8 cellular contexts compared by ENCODE assay signal in the genomic region with DNA sequence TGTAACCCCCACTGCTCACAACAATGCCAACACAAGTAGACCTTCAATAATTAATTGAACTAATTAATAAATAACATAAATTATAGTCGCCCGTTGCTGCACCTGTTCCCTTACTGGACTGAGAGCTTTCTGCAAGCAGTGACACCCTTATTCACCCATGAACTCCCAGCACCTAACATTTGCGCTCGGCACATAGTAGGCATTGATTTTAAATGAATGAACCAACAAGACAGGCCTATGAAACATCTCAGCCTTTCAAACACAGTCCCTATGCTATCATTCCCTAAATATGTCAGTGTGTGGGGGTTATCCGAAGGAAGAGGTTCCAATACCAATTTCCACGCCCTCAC. TPM values are rescaled to one million over a fixed set of nuclear protein-coding genes. Genes with fewer than 3 reads are reported as not detected.
A peak's percentile ranks its signal among the peaks of the same experiment; 100 is the strongest.
DNase-seq lines count a peak whose midpoint lies in the region; TF ChIP-seq lines count a peak whose summit lies in the region.

No MANE protein-coding gene starts in this region.

- H3K36me3 ChIP-seq in ES-I3 (ENCODE audit: insufficient read depth, low read length) (no peaks in the 10 kb centered on the region), SJSA1 (peaks cover 3% of the 10 kb centered on the region; the same call in 1 of the 2 replicates), rectal smooth muscle tissue (ENCODE audit: control insufficient read depth, insufficient read depth, low read length) (no peaks in the 10 kb centered on the region)

- H3K9ac ChIP-seq in ES-I3 (ENCODE audit: low read depth, low read length) (peak overlapping the region; percentile 66), rectal smooth muscle tissue (ENCODE audit: low read length) (no peak overlapping the region)

- no peak for TF ChIP-seq CTCF in fibroblast of pulmonary artery (IDR thresholded peaks at IDR 0.05; ENCODE audit: low read length, missing control alignments)

- peak in 1 of 2 experiments; percentile 0 for DNase-seq in SJSA1 (ENCODE audit: low read depth in 1 of 2, low spot score in 2 of 2)
- no peak for DNase-seq in fibroblast of pulmonary artery (ENCODE audit: low read depth)
- DNase-seq in UCSD-AML1 (lab: John Stamatoyannopoulos, UW; ENCODE audit: unreplicated experiment): no peak
- DNase-seq in NCI-H2029 (lab: John Stamatoyannopoulos, UW): no peak
- no peak for DNase-seq in ureter (ENCODE audit: low spot score)
- DNase-seq in activated CD4-positive, CD25-positive, alpha-beta regulatory T cell treated with anti-CD3 and anti-CD28 coated beads, Interleukin-2, amount 50 U/mL, for 72 hours: no peak

- H3K27me3 ChIP-seq in SJSA1 (replicated peaks): no peaks in the 10 kb centered on the region
- H3K27me3 ChIP-seq in rectal smooth muscle tissue (ENCODE audit: control insufficient read depth, insufficient read depth, low read length): no peaks in the 10 kb centered on the region

- H3K4me1 ChIP-seq in ES-I3 (ENCODE audit: insufficient read depth, low read length): peaks cover 19% of the 10 kb centered on the region
- no peaks in the 10 kb centered on the region for H3K4me1 ChIP-seq in SJSA1 (replicated peaks)
- H3K4me1 ChIP-seq in rectal smooth muscle tissue (ENCODE audit: control insufficient read depth, insufficient read depth, low read length): no peaks in the 10 kb centered on the region

- H3K4me3 ChIP-seq in SJSA1 (peak overlapping the region; percentile 80), fibroblast of pulmonary artery (replicated peaks; ENCODE audit: low read depth, low read length) (peak overlapping the region; percentile 74), rectal smooth muscle tissue (ENCODE audit: low read length) (peak overlapping the region; percentile 85)

- H3K27ac ChIP-seq in SJSA1 (no peak overlapping the region), rectal smooth muscle tissue (ENCODE audit: low read depth, low read length) (no peak overlapping the region)

- H3K9me3 ChIP-seq in ES-I3 (ENCODE audit: control insufficient read depth, insufficient read depth, low read length) (no peaks in the 10 kb centered on the region), SJSA1 (replicated peaks) (no peaks in the 10 kb centered on the region)

RNA-seq across cellular contexts. Expression of a gene that starts 1.1 kb away (rescaled TPM):
- 27.2 and 47.1 TPM in 2 replicates for total RNA-seq in SJSA1 (2014; rRNA removed; shearing (Covaris generic))
- total RNA-seq in ureter: 51.4 TPM

RNA-seq across cellular contexts. Expression of a gene that starts 1.3 kb away (rescaled TPM):
- 0.06 and 0.16 TPM in 2 replicates for total RNA-seq in SJSA1 (2014; rRNA removed; shearing (Covaris generic))
- total RNA-seq in ureter: 2.4 TPM
